Comparison of ENCODE assay signal across 9 cellular contexts in the genomic region with DNA sequence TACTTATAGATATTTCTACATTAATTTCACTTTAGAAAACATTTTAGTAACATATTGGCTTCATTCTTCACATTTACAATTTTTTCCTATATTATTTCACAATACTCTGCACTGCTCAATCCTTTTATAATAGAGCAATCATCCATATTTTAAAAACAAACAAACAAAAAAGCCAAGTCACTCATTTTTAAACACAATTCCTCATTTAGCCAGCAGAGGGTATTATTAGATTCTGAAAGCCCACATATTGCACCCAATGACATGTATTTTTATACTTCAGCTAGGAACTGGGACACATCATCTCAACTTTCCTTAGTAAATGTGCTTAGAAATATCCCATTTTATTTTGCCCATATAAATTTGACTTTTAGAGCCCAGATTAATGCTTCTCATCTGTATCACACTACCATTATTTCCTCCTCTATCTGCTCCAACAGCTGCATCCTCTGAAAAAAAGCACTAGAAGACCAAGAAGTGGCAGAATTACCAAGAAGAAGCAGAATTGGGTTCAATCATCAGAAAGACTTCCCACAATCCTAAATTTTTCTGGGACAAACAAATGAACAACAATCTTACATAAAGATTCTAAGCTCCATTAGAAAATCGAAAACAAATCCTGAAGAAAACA. TPM values are rescaled to one million over a fixed set of nuclear protein-coding genes. Genes with fewer than 3 reads are reported as not detected.
DNase-seq lines count a peak whose midpoint lies in the region; ATAC-seq and TF ChIP-seq lines count a peak whose summit lies in the region.
"Had no signal": no experiment of that assay in that cellular context is flagged by ENCODE, and none has a peak within 500 bp of the region (broad histone marks: within the 10 kb centered on the region; RNA-seq: fewer than 3 reads in every experiment).

No MANE protein-coding gene starts in this region.

- CTCF ChIA-PET in T-cell (lab: Charles Lee): interaction anchor here (1.6 to 2.6 kb wide), 5 partner anchors 31 to 119 kb away, joined by 3 to 16 read pairs (median 8); no protein-coding TSS in a partner anchor

- H3K27ac ChIP-seq in ascending aorta: peak overlapping the region in 1 of 2 donors; percentile 1
- no peak overlapping the region for H3K27ac ChIP-seq in aorta (ENCODE audit: low read depth in 1 of 2, low read length in 2 of 2)
- H3K27ac ChIP-seq: SJCRH30 had no signal

- peak; percentile 77 for DNase-seq in DMS53 (lab: John Stamatoyannopoulos, UW)
- peak; percentile 21 for DNase-seq in HT1080 (ENCODE audit: low read depth)
- no peak for DNase-seq in ascending aorta (ENCODE audit: low spot score in 2 of 2)
- DNase-seq in immature natural killer cell: peak in 2 of 3 donors; percentile 7 to 14
- DNase-seq in aorta: no peak
- DNase-seq in stimulated activated CD4-positive, alpha-beta T cell treated with anti-CD3 and anti-CD28 coated beads, Interleukin-2, amount 100 ng/mL, for 24 hours: no peak
- no peak for DNase-seq in T-cell
- no peak for DNase-seq in UCSD-AML1 (lab: John Stamatoyannopoulos, UW; ENCODE audit: unreplicated experiment)

- H3K36me3 Mint-ChIP-seq in immature natural killer cell: no peaks in the 10 kb centered on the region
- H3K36me3 Mint-ChIP-seq in T-cell: no peaks in the 10 kb centered on the region

- no peaks in the 10 kb centered on the region for H3K9me3 ChIP-seq in ascending aorta
- H3K9me3 ChIP-seq in aorta (ENCODE audit: control insufficient read depth, low read length): no peaks in the 10 kb centered on the region
- H3K9me3 ChIP-seq: SJCRH30 had no signal

- H3K27me3 ChIP-seq in ascending aorta: no peaks in the 10 kb centered on the region
- no peaks in the 10 kb centered on the region for H3K27me3 ChIP-seq in aorta (ENCODE audit: control insufficient read depth in 1 of 2, insufficient read depth in 2 of 2, low read length in 1 of 2)
- H3K27me3 ChIP-seq: SJCRH30 had no signal

- 86 to 89% methylated on average over 1 of the region's 1 CpG for WGBS in aorta, 2 donors

- H3K4me3 ChIP-seq in ascending aorta (no peak overlapping the region), aorta (ENCODE audit: low read length in 2 of 2) (no peak overlapping the region)
- H3K4me3 ChIP-seq: SJCRH30 had no signal

- POLR2A ChIA-PET in T-cell (lab: Charles Lee): interaction anchor here in 1 of 2 donors (1.0 kb wide), 1 partner anchor 119 kb away, joined by 3 read pairs; no protein-coding TSS in a partner anchor

- peaks cover 0 to 5% (median 3%) of the 10 kb centered on the region in 3 donors for H3K27me3 Mint-ChIP-seq in immature natural killer cell (ENCODE audit: low read depth in 3 of 3)
- H3K27me3 Mint-ChIP-seq in T-cell: peaks cover 0 to 4% of the 10 kb centered on the region in 2 donors

- no peaks in the 10 kb centered on the region for H3K4me1 Mint-ChIP-seq in immature natural killer cell
- H3K4me1 Mint-ChIP-seq in T-cell: no peaks in the 10 kb centered on the region

- TF ChIP-seq CTCF in ascending aorta (IDR thresholded peaks at IDR 0.05): peak in 2 of 3 experiments; percentile 49 to 56

- H3K4me1 ChIP-seq in ascending aorta (no peaks in the 10 kb centered on the region), aorta (ENCODE audit: control insufficient read depth in 1 of 2, insufficient read depth in 2 of 2, low read length in 2 of 2) (no peaks in the 10 kb centered on the region)

- H3K9me3 Mint-ChIP-seq in immature natural killer cell: no peaks in the 10 kb centered on the region
- no peaks in the 10 kb centered on the region for H3K9me3 Mint-ChIP-seq in T-cell

- peak; percentile 46 for ATAC-seq in aorta (ENCODE audit: low FRiP score)
- no peak for ATAC-seq in T-cell (replicated peaks in 1 of 4)

- no peaks in the 10 kb centered on the region for H3K36me3 ChIP-seq in ascending aorta
- no peaks in the 10 kb centered on the region for H3K36me3 ChIP-seq in aorta (ENCODE audit: control insufficient read depth in 1 of 2, insufficient read depth in 2 of 2, low read length in 1 of 2)
- H3K36me3 ChIP-seq: SJCRH30 had no signal

- intact Hi-C loops in ascending aorta (cut with DNase I): loop anchor here (2.0 to 5.0 kb wide), 3 partner anchors 30 to 112 kb away; a partner anchor contains a TSS
- intact Hi-C loops in aorta (cut with DNase I): loop anchor here in 1 of 2 donors (2.0 kb wide), 1 partner anchor 114 kb away; no protein-coding TSS in a partner anchor

- H3K27ac Mint-ChIP-seq in immature natural killer cell (no peak overlapping the region), T-cell (no peak overlapping the region)

- H3K4me3 Mint-ChIP-seq in immature natural killer cell (no peak overlapping the region), T-cell (no peak overlapping the region)

RNA-seq across cellular contexts. Expression of a gene that starts 29.5 kb away (rescaled TPM):
- not detected in 2 replicates for total RNA-seq in HT1080 (2014; rRNA removed; shearing (Covaris generic))
- not detected in 2 replicates for polyA plus RNA-seq in HT1080 (2015; cell fraction: cytosol; rRNA removed)
- polyA plus RNA-seq in HT1080 (2015; cell fraction: nucleus; rRNA removed): not detected in 2 replicates
- under 0.01 TPM for total RNA-seq in ascending aorta
- polyA plus RNA-seq in immature natural killer cell: not detected
- 1 to 10 TPM; 8.8 to 8.9 TPM for total RNA-seq in aorta
- polyA plus RNA-seq in aorta: 1 to 10 TPM in 1 of 2 donors, under 1 TPM in 1; 0.38 to 1.5 TPM
- total RNA-seq in T-cell: under 1 TPM in 1 of 5 donors, not detected in 4; 0.88 TPM

Comparison
In these comparisons a context has a peak if more than half of its experiments do, and no peak if none do; other contexts are left out.
1. DNase-seq: peak in DMS53 (single experiment), HT1080 (single experiment) and immature natural killer cell (2 of 3); none in ascending aorta (0 of 2), aorta (0 of 2), stimulated activated CD4-positive, alpha-beta T cell treated with anti-CD3 and anti-CD28 coated beads, Interleukin-2, amount 100 ng/mL, for 24 hours (0 of 2), T-cell (0 of 34) and UCSD-AML1 (single experiment).